16 cellular contexts compared by ENCODE assay signal in the genomic region with DNA sequence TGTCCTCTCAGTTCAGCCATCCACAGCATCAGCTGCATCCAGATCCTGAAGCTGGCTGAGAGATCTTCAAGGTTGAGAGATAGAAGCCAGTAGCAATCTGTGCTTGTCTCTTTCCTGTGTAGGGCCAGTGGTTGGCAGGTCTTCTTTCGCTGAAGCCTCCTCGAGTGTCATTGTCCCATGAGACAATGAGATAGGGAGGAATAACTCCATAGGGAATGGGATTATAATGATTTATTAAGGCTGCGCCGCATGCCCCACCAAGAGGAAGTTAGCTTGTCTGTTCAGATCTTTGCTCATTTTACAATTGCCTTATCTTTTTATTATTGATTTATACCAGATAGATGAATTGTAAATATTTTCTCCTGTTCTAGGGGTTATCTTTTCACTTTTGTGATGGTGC.
DNase-seq lines count a peak whose midpoint lies in the region.
"Had no signal": no experiment of that assay in that cellular context is flagged by ENCODE, and none has a peak within 500 bp of the region (broad histone marks: within the 10 kb centered on the region; RNA-seq: fewer than 3 reads in every experiment).

No MANE protein-coding gene starts in this region.

- H2AFZ ChIP-seq in Karpas-422 (ENCODE audit: low read length) = no peak overlapping the region

- no peak overlapping the region for H3K9ac ChIP-seq in BLaER1
- H3K9ac ChIP-seq in Karpas-422 (ENCODE audit: low read length) = no peak overlapping the region

- H3K9me3 ChIP-seq in BLaER1 (no peaks in the 10 kb centered on the region), Karpas-422 (ENCODE audit: low read length) (no peaks in the 10 kb centered on the region)
- H3K9me3 ChIP-seq: A549, HAP-1 had no signal

- no peaks in the 10 kb centered on the region for H3K27me3 ChIP-seq in BLaER1
- no peaks in the 10 kb centered on the region for H3K27me3 ChIP-seq in Karpas-422 (ENCODE audit: low read length)

- H3K36me3 ChIP-seq in BLaER1 (peaks cover 42% of the 10 kb centered on the region), Karpas-422 (ENCODE audit: insufficient read depth, low read length) (no peaks in the 10 kb centered on the region)
- H3K36me3 ChIP-seq: HAP-1 had no signal

- no peaks in the 10 kb centered on the region for H3K9me2 ChIP-seq in Karpas-422 (replicated peaks; ENCODE audit: insufficient read depth, low read length)

- H3K79me2 ChIP-seq in Karpas-422 (ENCODE audit: low read length) = no peaks in the 10 kb centered on the region

- H3K4me3 ChIP-seq in BLaER1 (no peak overlapping the region), Karpas-422 (ENCODE audit: low read length) (no peak overlapping the region)
- H3K4me3 ChIP-seq: A549, HAP-1 had no signal

- DNase-seq in NCI-H82 (lab: John Stamatoyannopoulos, UW) (peak; percentile 41), NCI-H82 treated with DMSO at 0.1 percent for 48 hours (lab: John Stamatoyannopoulos, UW; ENCODE audit: unreplicated experiment) (no peak), Karpas-422 (no peak), putamen (ENCODE audit: low spot score) (no peak), HT-29 (ENCODE audit: low spot score) (no peak), NCI-H774 (lab: John Stamatoyannopoulos, UW) (no peak)
- DNase-seq: 8988T; CD4-positive, alpha-beta T cell; CD8-positive, alpha-beta memory T cell; DMS53; DND-41; GOT3; HFFc6 had no signal

- peak overlapping the region; percentile 28; the same call in 1 of the 2 replicates for H3K4me2 ChIP-seq in BLaER1
- H3K4me2 ChIP-seq in Karpas-422 (ENCODE audit: low read depth, low read length, poor library complexity, severe bottlenecking) = peak overlapping the region; percentile 61
- H3K4me2 ChIP-seq: A549 had no signal

- peaks cover 85% of the 10 kb centered on the region for H3K4me1 ChIP-seq in BLaER1
- H3K4me1 ChIP-seq in Karpas-422 (ENCODE audit: low read length) = peaks cover 43% of the 10 kb centered on the region
- H3K4me1 ChIP-seq: A549, HAP-1 had no signal

- H4K20me1 ChIP-seq in BLaER1 (no peaks in the 10 kb centered on the region), Karpas-422 (ENCODE audit: insufficient read depth, low read depth, low read length) (no peaks in the 10 kb centered on the region)

- H3K27ac ChIP-seq in BLaER1 (no peak overlapping the region), Karpas-422 (ENCODE audit: low read length) (peak overlapping the region; percentile 83)
- H3K27ac ChIP-seq: A549 had no signal
